Comparison of ENCODE assay signal across 35 cellular contexts in genomic region chr5:145025775-145026174, GRCh38.
"Had no signal": no experiment of that assay in that cellular context is flagged by ENCODE, and none has a peak within 500 bp of the region (broad histone marks: within the 10 kb centered on the region; RNA-seq: fewer than 3 reads in every experiment).

No MANE protein-coding gene starts in this region.

- H3K4me3 ChIP-seq: coronary artery, dorsolateral prefrontal cortex had no signal

- DNase-seq: activated CD4-positive, alpha-beta memory T cell treated with anti-CD3 and anti-CD28 coated beads, Interleukin-2, amount 10 ng/mL, durations not matched to agents 7 days and 5 days; activated CD4-positive, alpha-beta T cell treated with anti-CD3 and anti-CD28 coated beads for 1 hour; activated CD4-positive, alpha-beta T cell treated with anti-CD3 and anti-CD28 coated beads for 4 hours; activated CD4-positive, alpha-beta T cell treated with anti-CD3 and anti-CD28 coated beads, Interleukin-2, amount 10 ng/mL, durations not matched to agents 7 days and 5 days; activated CD4-positive, alpha-beta T cell treated with anti-CD3 and anti-CD28 coated beads, Interleukin-2, amount 50 U/mL, for 4 hours; activated CD8-positive, alpha-beta memory T cell treated with anti-CD3 and anti-CD28 coated beads, Interleukin-2, amount 50 U/mL, for 48 hours; activated effector memory CD4-positive, alpha-beta T cell treated with Interleukin-2 at 50 U/mL for 16 hours; activated gamma-delta T cell treated with Interleukin-2 at 50 U/mL for 16 hours; activated naive CD4-positive, alpha-beta T cell treated with anti-CD3 and anti-CD28 coated beads, Interleukin-2, amount 50 U/mL, for 16 hours; activated naive CD4-positive, alpha-beta T cell treated with Interleukin-2 at 50 U/mL for 16 hours; activated T-cell treated with anti-CD3 and anti-CD28 coated beads for 4 hours; activated T-cell treated with anti-CD3 and anti-CD28 coated beads, Interleukin-2, amount 50 U/mL, for 24 hours; activated T-cell treated with anti-CD3 and anti-CD28 coated beads, Interleukin-2, amount 50 U/mL, for 72 hours; amniotic stem cell; anterior cingulate cortex; brain microvascular endothelial cell; dorsolateral prefrontal cortex; effector memory CD4-positive, alpha-beta T cell; endodermal cell; foreskin fibroblast; head of caudate nucleus; T-helper 1 cell; T-helper 17 cell; T1000 had no signal

- H3K9me3 Mint-ChIP-seq: activated CD4-positive, alpha-beta memory T cell treated with anti-CD3 and anti-CD28 coated beads, Interleukin-2, amount 10 ng/mL, durations not matched to agents 7 days and 5 days; activated CD4-positive, alpha-beta T cell treated with anti-CD3 and anti-CD28 coated beads, Interleukin-2, amount 10 ng/mL, durations not matched to agents 7 days and 5 days; endodermal cell; WTC11 had no signal

- H3K27me3 Mint-ChIP-seq: activated CD4-positive, alpha-beta memory T cell treated with anti-CD3 and anti-CD28 coated beads, Interleukin-2, amount 10 ng/mL, durations not matched to agents 7 days and 5 days; activated CD4-positive, alpha-beta T cell treated with anti-CD3 and anti-CD28 coated beads, Interleukin-2, amount 10 ng/mL, durations not matched to agents 7 days and 5 days; activated naive CD8-positive, alpha-beta T cell; activated T-cell treated with anti-CD3 and anti-CD28 coated beads, Interleukin-2, amount 50 U/mL, for 24 hours; central memory CD8-positive, alpha-beta T cell; dendritic cell treated with granulocyte-macrophage colony-stimulating factor and Interleukin-4, amounts not matched to agents 40 ng/mL and 50 ng/mL, for 4 days; T-helper 17 cell had no signal

- H3K4me1 Mint-ChIP-seq: activated CD4-positive, alpha-beta memory T cell treated with anti-CD3 and anti-CD28 coated beads, Interleukin-2, amount 10 ng/mL, durations not matched to agents 7 days and 5 days; activated CD4-positive, alpha-beta T cell treated with anti-CD3 and anti-CD28 coated beads, Interleukin-2, amount 10 ng/mL, durations not matched to agents 7 days and 5 days; central memory CD8-positive, alpha-beta T cell; T-helper 17 cell had no signal

- ATAC-seq: activated T-cell treated with anti-CD3 and anti-CD28 coated beads, Interleukin-2, amount 50 U/mL, for 72 hours; esophagus mucosa; T-helper 17 cell; WTC11 had no signal

- FAIRE-seq: astrocyte, bronchial epithelial cell, frontal cortex had no signal

- H3K27me3 ChIP-seq: brain microvascular endothelial cell, dorsolateral prefrontal cortex had no signal

- H3K36me3 Mint-ChIP-seq: activated naive CD8-positive, alpha-beta T cell; WTC11 had no signal

- H3K4me3 Mint-ChIP-seq: activated CD4-positive, alpha-beta memory T cell treated with anti-CD3 and anti-CD28 coated beads, Interleukin-2, amount 10 ng/mL, durations not matched to agents 7 days and 5 days; activated CD4-positive, alpha-beta T cell treated with anti-CD3 and anti-CD28 coated beads, Interleukin-2, amount 10 ng/mL, durations not matched to agents 7 days and 5 days; activated naive CD8-positive, alpha-beta T cell; activated T-cell treated with anti-CD3 and anti-CD28 coated beads, Interleukin-2, amount 50 U/mL, for 24 hours; activated T-cell treated with anti-CD3 and anti-CD28 coated beads, Interleukin-2, amount 50 U/mL, for 72 hours; central memory CD8-positive, alpha-beta T cell; dendritic cell treated with granulocyte-macrophage colony-stimulating factor and Interleukin-4, amounts not matched to agents 40 ng/mL and 50 ng/mL, for 4 days; endodermal cell; T-helper 17 cell; T-helper 2 cell treated with Interferon-gamma antibody and Interleukin-4, amounts not matched to agents 5 μg/mL and 100 μg/mL, for 36 hours; WTC11 had no signal

- H3K27ac Mint-ChIP-seq: activated CD4-positive, alpha-beta memory T cell treated with anti-CD3 and anti-CD28 coated beads, Interleukin-2, amount 10 ng/mL, durations not matched to agents 7 days and 5 days; activated CD4-positive, alpha-beta T cell treated with anti-CD3 and anti-CD28 coated beads, Interleukin-2, amount 10 ng/mL, durations not matched to agents 7 days and 5 days; activated naive CD8-positive, alpha-beta T cell; activated T-cell treated with anti-CD3 and anti-CD28 coated beads, Interleukin-2, amount 50 U/mL, for 24 hours; activated T-cell treated with anti-CD3 and anti-CD28 coated beads, Interleukin-2, amount 50 U/mL, for 72 hours; dendritic cell treated with granulocyte-macrophage colony-stimulating factor and Interleukin-4, amounts not matched to agents 40 ng/mL and 50 ng/mL, for 4 days; endodermal cell; T-helper 17 cell; T-helper 2 cell treated with Interferon-gamma antibody and Interleukin-4, amounts not matched to agents 5 μg/mL and 100 μg/mL, for 36 hours; WTC11 had no signal

- H3K36me3 ChIP-seq: brain microvascular endothelial cell had no signal

- H3K27ac ChIP-seq: brain microvascular endothelial cell, coronary artery, dorsolateral prefrontal cortex, VCaP had no signal
